In the genomic region with DNA sequence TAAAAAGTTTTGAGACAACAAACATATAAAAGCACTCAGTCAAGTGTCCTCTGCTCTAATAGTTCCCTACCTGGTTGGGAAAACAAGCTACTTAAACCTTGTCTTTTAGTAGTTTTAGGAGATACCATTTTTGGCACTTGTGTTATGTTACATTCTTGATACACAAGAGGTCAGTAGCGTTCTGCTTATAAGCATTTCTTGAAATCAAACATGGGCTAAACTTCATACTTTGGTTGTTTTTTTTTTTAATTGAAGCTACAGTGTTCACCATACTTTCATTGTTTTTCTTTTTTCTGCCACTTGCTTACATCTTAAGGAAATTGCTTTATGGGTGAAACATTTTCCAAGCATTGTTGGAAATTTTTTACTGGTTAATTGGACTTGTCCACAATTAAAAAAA, we compare ENCODE assay signal across 8 cellular contexts. TPM values are rescaled to one million over a fixed set of nuclear protein-coding genes. Genes with fewer than 3 reads are reported as not detected.
DNase-seq lines count a peak whose midpoint lies in the region; ATAC-seq, FAIRE-seq and TF ChIP-seq lines count a peak whose summit lies in the region.

No MANE protein-coding gene starts in this region.

- no peak overlapping the region for H2AK9ac ChIP-seq in IMR-90 (replicated peaks; ENCODE audit: low read depth, low read length, poor library complexity)

- H3K9ac ChIP-seq in IMR-90 (ENCODE audit: low read depth, low read length): no peak overlapping the region

- no peak overlapping the region for H2BK15ac ChIP-seq in IMR-90 (ENCODE audit: low read depth, low read length)

- H3K14ac ChIP-seq in IMR-90 (replicated peaks; ENCODE audit: low read depth, low read length): no peak overlapping the region

- TF ChIP-seq CTCF in IMR-90 (conservative IDR thresholded peaks at IDR 0.05; ENCODE audit: low read depth, low read length) (peak; percentile 55), RWPE1 (conservative IDR thresholded peaks at IDR 0.05; ENCODE audit: low read depth) (peak; percentile 53)

- H3K18ac ChIP-seq in IMR-90 (ENCODE audit: low read depth, low read length): no peak overlapping the region

- no peak overlapping the region for H2AK5ac ChIP-seq in IMR-90 (ENCODE audit: low read depth, low read length)

- H3K27ac ChIP-seq in IMR-90 (ENCODE audit: insufficient read depth, low read length) (no peak overlapping the region), RWPE1 (no peak overlapping the region)

- no peak overlapping the region for H3K4me3 ChIP-seq in IMR-90 (ENCODE audit: insufficient read depth, low read depth, low read length)

- no TSS peak for BruUV-seq in IMR-90 (replicated peaks; lab: Mats Ljungman, UMichigan)

- no peak overlapping the region for H2AFZ ChIP-seq in IMR-90 (replicated peaks; ENCODE audit: low read length, poor library complexity)

- peaks cover 3% of the 10 kb centered on the region for H3K4me1 Mint-ChIP-seq in T-helper 17 cell

- no peaks in the 10 kb centered on the region for H3K27me3 Mint-ChIP-seq in T-helper 17 cell

- H2BK20ac ChIP-seq in IMR-90 (ENCODE audit: low read depth, low read length): no peak overlapping the region

- no peak for TF ChIP-seq POLR2A in IMR-90 (IDR thresholded peaks at IDR 0.05; ENCODE audit: low read depth, low read length)

- H2BK5ac ChIP-seq in IMR-90 (ENCODE audit: low read depth, low read length, poor library complexity, severe bottlenecking): no peak overlapping the region

- CTCF ChIA-PET in IMR-90 (lab: Yijun Ruan, JAX) (interaction anchor here (0.5 to 1.7 kb wide), 7 partner anchors 209 to 1828 kb away, joined by 3 to 5 read pairs (median 3); no protein-coding TSS in a partner anchor), RWPE1 (lab: Yijun Ruan, JAX) (interaction anchor here (0.5 to 1.6 kb wide), 10 partner anchors 22 to 1699 kb away, joined by 3 to 8 read pairs (median 4); no protein-coding TSS in a partner anchor)

- H4K5ac ChIP-seq in IMR-90 (ENCODE audit: low read depth, low read length): no peak overlapping the region

- no peak overlapping the region for H3K27ac Mint-ChIP-seq in T-helper 17 cell

- dilution Hi-C loops in IMR-90 (cut with HindIII; ENCODE audit: low sequenced_read_pairs, unreplicated experiment): no loop called here

- no peaks in the 10 kb centered on the region for H3K9me3 ChIP-seq in IMR-90 (ENCODE audit: control insufficient read depth, insufficient read depth, low read length)
- H3K9me3 ChIP-seq in T-helper 17 cell (ENCODE audit: control insufficient read depth, low read length, poor library complexity, severe bottlenecking): no peaks in the 10 kb centered on the region

- no peak for FAIRE-seq in GM19239 (lab: Jason Lieb, UNC)

- H3K4me3 Mint-ChIP-seq in T-helper 17 cell: no peak overlapping the region

- WGBS in IMR-90 (ENCODE audit: extremely low coverage in 2 of 2, insufficient read length in 1 of 2), 2 experiments: no CpG with 5 or more reads among the region's 1 CpG

- TF ChIP-seq RAD21 in IMR-90 (IDR thresholded peaks at IDR 0.05; ENCODE audit: low read length): peak; percentile 60

- no peaks in the 10 kb centered on the region for H3K9me1 ChIP-seq in IMR-90 (ENCODE audit: insufficient read depth, low read length)

- no peak overlapping the region for H3K4ac ChIP-seq in IMR-90 (ENCODE audit: low read depth, low read length)

- H3K23ac ChIP-seq in IMR-90 (ENCODE audit: low read depth, low read length): no peak overlapping the region

- 0 out of 2 replicates have a peak, but pooled peaks cover 2% of the 10 kb centered on the region for H3K36me3 ChIP-seq in IMR-90 (ENCODE audit: control insufficient read depth, insufficient read depth, low read length)

- in situ Hi-C loops in IMR-90 (cut with MboI; ENCODE audit: low sequenced_read_pairs): loop anchor here (5.0 kb wide), 1 partner anchor 566 kb away; no protein-coding TSS in a partner anchor

- H3K36me3 Mint-ChIP-seq in T-helper 17 cell (ENCODE audit: low read depth): peaks cover 4% of the 10 kb centered on the region

- ATAC-seq in IMR-90 (ENCODE audit: low read depth) (peak; percentile 75), HG02938 (IDR thresholded peaks at IDR 0.05; ENCODE audit: unreplicated experiment) (no peak), T-helper 17 cell (no peak)

- H3K4me2 ChIP-seq in IMR-90 (ENCODE audit: low read depth, low read length): no peak overlapping the region

- H4K20me1 ChIP-seq in IMR-90 (ENCODE audit: insufficient read depth, low read length): no peaks in the 10 kb centered on the region

- H3K4me1 ChIP-seq in IMR-90 (ENCODE audit: control insufficient read depth, insufficient read depth, low read length): no peaks in the 10 kb centered on the region

- DNase-seq in DMS53 treated with DMSO at 0.1 percent for 48 hours (lab: John Stamatoyannopoulos, UW; ENCODE audit: unreplicated experiment) (peak; percentile 22), IMR-90 (peak; percentile 50), RWPE1 (ENCODE audit: low spot score) (peak; percentile 12), globus pallidus (ENCODE audit: low spot score) (peak; percentile 73), GM19239 (ENCODE audit: insufficient read length, low spot score) (no peak), germinal center (ENCODE audit: low spot score) (no peak), T-helper 17 cell (no peak)

- intact Hi-C loops in IMR-90 (cut with micrococcal nuclease): loop anchor here (1.0 to 5.0 kb wide), 3 partner anchors 216 to 626 kb away; no protein-coding TSS in a partner anchor

- no peaks in the 10 kb centered on the region for H3K27me3 ChIP-seq in IMR-90 (ENCODE audit: control insufficient read depth, insufficient read depth, low read length)

- no peak overlapping the region for H3K56ac ChIP-seq in IMR-90 (ENCODE audit: extremely low read depth, insufficient read depth, low read length)

- no peaks in the 10 kb centered on the region for H3K79me1 ChIP-seq in IMR-90 (ENCODE audit: low read depth in 1 of 2, low read length in 2 of 2)

- H4K8ac ChIP-seq in IMR-90 (ENCODE audit: low read depth in 2 of 2, low read length in 2 of 2): no peak overlapping the region

- POLR2A ChIA-PET in IMR-90 (lab: Charles Lee; ENCODE audit: unreplicated experiment) (no interaction called here), RWPE1 (lab: Yijun Ruan, JAX; ENCODE audit: low non-redundant PET) (no interaction called here)

- no peak overlapping the region for H2BK120ac ChIP-seq in IMR-90 (ENCODE audit: low read depth, low read length)

- no peak overlapping the region for H4K91ac ChIP-seq in IMR-90 (ENCODE audit: insufficient read depth, low read depth, low read length)

TF ChIP-seq in IMR-90, 13 proteins besides CTCF, POLR2A, EP300 and RAD21:
- TF ChIP-seq, protein P1, sequence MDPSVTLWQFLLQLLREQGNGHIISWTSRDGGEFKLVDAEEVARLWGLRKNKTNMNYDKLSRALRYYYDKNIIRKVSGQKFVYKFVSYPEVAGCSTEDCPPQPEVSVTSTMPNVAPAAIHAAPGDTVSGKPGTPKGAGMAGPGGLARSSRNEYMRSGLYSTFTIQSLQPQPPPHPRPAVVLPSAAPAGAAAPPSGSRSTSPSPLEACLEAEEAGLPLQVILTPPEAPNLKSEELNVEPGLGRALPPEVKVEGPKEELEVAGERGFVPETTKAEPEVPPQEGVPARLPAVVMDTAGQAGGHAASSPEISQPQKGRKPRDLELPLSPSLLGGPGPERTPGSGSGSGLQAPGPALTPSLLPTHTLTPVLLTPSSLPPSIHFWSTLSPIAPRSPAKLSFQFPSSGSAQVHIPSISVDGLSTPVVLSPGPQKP (IDR thresholded peaks at IDR 0.05; ENCODE audit: borderline replicate concordance, low read depth, low read length): no peak
- TF ChIP-seq CEBPB (IDR thresholded peaks at IDR 0.05; ENCODE audit: low read depth, low read length): no peak
- TF ChIP-seq BHLHE40 (IDR thresholded peaks at IDR 0.05; ENCODE audit: low read depth, low read length): no peak
- no peak for TF ChIP-seq MXI1 (IDR thresholded peaks at IDR 0.05; ENCODE audit: borderline replicate concordance, low read depth, low read length)
- peak; percentile 51 for TF ChIP-seq SMC3 (IDR thresholded peaks at IDR 0.05; ENCODE audit: low read depth, low read length)
- no peak for TF ChIP-seq RFX5 (IDR thresholded peaks at IDR 0.05; ENCODE audit: low read depth, low read length)

RNA-seq across cellular contexts. Expression of a gene that starts 12.9 kb away (rescaled TPM):
- total RNA-seq in IMR-90 (2012; rRNA removed): 3.0 and 5.6 TPM in 2 replicates
- 3.0 and 4.2 TPM in 2 replicates for polyA plus RNA-seq in IMR-90 (2012; rRNA removed)
- 0.59 and 0.94 TPM in 2 replicates for polyA plus RNA-seq in IMR-90 (2012; cell fraction: cytosol; rRNA removed)
- 3.4 and 19.7 TPM in 2 replicates for polyA plus RNA-seq in IMR-90 (2012; cell fraction: nucleus; rRNA removed; ENCODE audit: low replicate concordance)
- total RNA-seq in T-helper 17 cell: 10 to 100 TPM; 10.7 to 12.9 TPM

RNA-seq across cellular contexts. Expression of a gene that starts 13.3 kb away (rescaled TPM):
- 2.0 and 4.2 TPM in 2 replicates for total RNA-seq in IMR-90 (2012; rRNA removed)
- polyA plus RNA-seq in IMR-90 (2012; rRNA removed): 13.2 and 13.4 TPM in 2 replicates
- polyA plus RNA-seq in IMR-90 (2012; cell fraction: cytosol; rRNA removed): 2.8 and 6.3 TPM in 2 replicates
- polyA plus RNA-seq in IMR-90 (2012; cell fraction: nucleus; rRNA removed; ENCODE audit: low replicate concordance): 15.3 and 37.1 TPM in 2 replicates
- total RNA-seq in T-helper 17 cell: 10 to 100 TPM; 42.8 to 52.5 TPM

Comparison
In these comparisons a context has a peak if more than half of its experiments do, and no peak if none do; other contexts are left out.
1. DNase-seq: peak in DMS53 treated with DMSO at 0.1 percent for 48 hours (single experiment), IMR-90 (single experiment), RWPE1 (single experiment) and globus pallidus (single experiment); none in GM19239 (single experiment), germinal center (single experiment) and T-helper 17 cell (0 of 3).